1 cellular context compared by ENCODE assay signal in the genomic region with DNA sequence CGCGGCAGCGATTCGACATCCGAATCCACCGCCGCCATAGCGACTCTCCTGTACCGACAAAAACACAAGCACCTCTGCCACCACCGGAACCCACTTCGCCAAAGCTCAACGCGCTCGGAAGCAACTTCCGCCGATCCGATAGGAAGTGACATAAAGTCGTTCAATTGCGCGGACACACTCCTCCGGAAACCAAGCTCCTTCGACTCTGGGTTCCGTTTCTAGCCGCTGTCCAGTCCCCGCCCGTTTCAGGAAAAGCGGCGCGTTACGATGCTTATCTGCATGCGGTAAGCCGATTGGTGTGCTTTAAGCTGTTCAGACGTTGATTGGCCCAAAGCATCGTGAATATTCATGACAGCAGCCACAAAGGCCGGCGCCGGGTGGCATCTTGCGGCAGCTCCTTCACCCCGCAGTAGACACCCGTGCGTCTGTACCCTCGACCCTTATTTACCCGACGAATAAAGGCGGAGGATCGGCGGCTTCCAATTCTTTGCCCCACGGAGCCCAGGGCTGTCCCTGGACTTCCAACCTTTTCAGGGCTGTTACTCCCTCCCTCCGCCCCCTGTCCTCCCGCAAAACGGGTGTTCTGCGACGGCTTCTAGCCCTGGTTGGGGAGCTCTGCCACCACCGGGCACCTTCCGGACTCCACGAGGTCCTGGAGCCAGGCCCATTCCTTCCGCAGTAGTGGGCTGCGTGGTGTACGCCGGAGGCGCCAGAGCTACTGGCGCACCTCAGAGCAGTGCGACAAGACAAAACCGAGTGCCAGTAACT.
TF ChIP-seq lines count a peak whose summit lies in the region.

A gene with protein sequence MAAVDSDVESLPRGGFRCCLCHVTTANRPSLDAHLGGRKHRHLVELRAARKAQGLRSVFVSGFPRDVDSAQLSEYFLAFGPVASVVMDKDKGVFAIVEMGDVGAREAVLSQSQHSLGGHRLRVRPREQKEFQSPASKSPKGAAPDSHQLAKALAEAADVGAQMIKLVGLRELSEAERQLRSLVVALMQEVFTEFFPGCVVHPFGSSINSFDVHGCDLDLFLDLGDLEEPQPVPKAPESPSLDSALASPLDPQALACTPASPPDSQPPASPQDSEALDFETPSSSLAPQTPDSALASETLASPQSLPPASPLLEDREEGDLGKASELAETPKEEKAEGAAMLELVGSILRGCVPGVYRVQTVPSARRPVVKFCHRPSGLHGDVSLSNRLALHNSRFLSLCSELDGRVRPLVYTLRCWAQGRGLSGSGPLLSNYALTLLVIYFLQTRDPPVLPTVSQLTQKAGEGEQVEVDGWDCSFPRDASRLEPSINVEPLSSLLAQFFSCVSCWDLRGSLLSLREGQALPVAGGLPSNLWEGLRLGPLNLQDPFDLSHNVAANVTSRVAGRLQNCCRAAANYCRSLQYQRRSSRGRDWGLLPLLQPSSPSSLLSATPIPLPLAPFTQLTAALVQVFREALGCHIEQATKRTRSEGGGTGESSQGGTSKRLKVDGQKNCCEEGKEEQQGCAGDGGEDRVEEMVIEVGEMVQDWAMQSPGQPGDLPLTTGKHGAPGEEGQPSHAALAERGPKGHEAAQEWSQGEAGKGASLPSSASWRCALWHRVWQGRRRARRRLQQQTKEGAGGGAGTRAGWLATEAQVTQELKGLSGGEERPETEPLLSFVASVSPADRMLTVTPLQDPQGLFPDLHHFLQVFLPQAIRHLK (minus strand): TSS at position 76 of the 768 bp plus-strand sequence. CDS start 38 bp downstream, at position 38.

TF ChIP-seq in HepG2, 621 proteins besides CTCF, POLR2A, EP300 and RAD21 (continued from another document and continues in another):
- TF ChIP-seq HDAC6 (IDR thresholded peaks at IDR 0.05; ENCODE audit: low read depth, low read length) (no peak), SKI (IDR thresholded peaks at IDR 0.05; ENCODE audit: partially characterized antibody) (peak; percentile 82), ZNF549 (CRISPR knock-in tag; IDR thresholded peaks at IDR 0.05) (no peak), KLF11 (CRISPR knock-in tag; IDR thresholded peaks at IDR 0.05) (0 out of 2 replicates have a peak, but pooled peaks have one; percentile 7), SIN3B (IDR thresholded peaks at IDR 0.05; ENCODE audit: low read length) (peak; percentile 87), CBX5 (CRISPR knock-in tag; IDR thresholded peaks at IDR 0.05; ENCODE audit: borderline replicate concordance) (peak; percentile 91; the same call in 1 of the 2 replicates), GATAD1 (CRISPR knock-in tag; IDR thresholded peaks at IDR 0.05) (peak; percentile 97), CBX2 (IDR thresholded peaks at IDR 0.05; ENCODE audit: low read depth, low read length) (no peak), CBX2 (CRISPR knock-in tag; IDR thresholded peaks at IDR 0.05; ENCODE audit: low read depth) (no peak), ZSCAN31 (CRISPR knock-in tag; IDR thresholded peaks at IDR 0.05; ENCODE audit: low read depth) (peak; percentile 91), NKX3-1 (CRISPR knock-in tag; IDR thresholded peaks at IDR 0.05) (no peak), ZNF670 (CRISPR knock-in tag; IDR thresholded peaks at IDR 0.05; ENCODE audit: borderline replicate concordance) (peak; percentile 57; the same call in 1 of the 2 replicates), ERF (CRISPR knock-in tag; IDR thresholded peaks at IDR 0.05) (peak; percentile 92), SYNCRIP (IDR thresholded peaks at IDR 0.05; ENCODE audit: insufficient read depth, low read depth, low read length) (no peak), ZNF138 (CRISPR knock-in tag; IDR thresholded peaks at IDR 0.05; ENCODE audit: low read depth) (no peak), ZFP37 (CRISPR knock-in tag; IDR thresholded peaks at IDR 0.05; ENCODE audit: borderline replicate concordance) (peak; percentile 83; the same call in 1 of the 2 replicates), MLLT10 (CRISPR knock-in tag; IDR thresholded peaks at IDR 0.05) (no peak), SETDB1 (CRISPR knock-in tag; IDR thresholded peaks at IDR 0.05; ENCODE audit: borderline replicate concordance) (0 out of 2 replicates have a peak, but pooled peaks have one; percentile 20), TAF1 (CRISPR knock-in tag; IDR thresholded peaks at IDR 0.05) (peak; percentile 87), JUNB (CRISPR knock-in tag; IDR thresholded peaks at IDR 0.05; ENCODE audit: borderline replicate concordance) (no peak), ATAD3A (CRISPR knock-in tag; IDR thresholded peaks at IDR 0.05) (no peak), ZNF441 (CRISPR knock-in tag; IDR thresholded peaks at IDR 0.05; ENCODE audit: borderline replicate concordance) (0 out of 2 replicates have a peak, but pooled peaks have one; percentile 29), NFE2L1 (CRISPR knock-in tag; IDR thresholded peaks at IDR 0.05; ENCODE audit: borderline replicate concordance) (no peak), HOXA7 (CRISPR knock-in tag; IDR thresholded peaks at IDR 0.05) (no peak), RFX1 (IDR thresholded peaks at IDR 0.05) (no peak)
- TF ChIP-seq, protein P1, sequence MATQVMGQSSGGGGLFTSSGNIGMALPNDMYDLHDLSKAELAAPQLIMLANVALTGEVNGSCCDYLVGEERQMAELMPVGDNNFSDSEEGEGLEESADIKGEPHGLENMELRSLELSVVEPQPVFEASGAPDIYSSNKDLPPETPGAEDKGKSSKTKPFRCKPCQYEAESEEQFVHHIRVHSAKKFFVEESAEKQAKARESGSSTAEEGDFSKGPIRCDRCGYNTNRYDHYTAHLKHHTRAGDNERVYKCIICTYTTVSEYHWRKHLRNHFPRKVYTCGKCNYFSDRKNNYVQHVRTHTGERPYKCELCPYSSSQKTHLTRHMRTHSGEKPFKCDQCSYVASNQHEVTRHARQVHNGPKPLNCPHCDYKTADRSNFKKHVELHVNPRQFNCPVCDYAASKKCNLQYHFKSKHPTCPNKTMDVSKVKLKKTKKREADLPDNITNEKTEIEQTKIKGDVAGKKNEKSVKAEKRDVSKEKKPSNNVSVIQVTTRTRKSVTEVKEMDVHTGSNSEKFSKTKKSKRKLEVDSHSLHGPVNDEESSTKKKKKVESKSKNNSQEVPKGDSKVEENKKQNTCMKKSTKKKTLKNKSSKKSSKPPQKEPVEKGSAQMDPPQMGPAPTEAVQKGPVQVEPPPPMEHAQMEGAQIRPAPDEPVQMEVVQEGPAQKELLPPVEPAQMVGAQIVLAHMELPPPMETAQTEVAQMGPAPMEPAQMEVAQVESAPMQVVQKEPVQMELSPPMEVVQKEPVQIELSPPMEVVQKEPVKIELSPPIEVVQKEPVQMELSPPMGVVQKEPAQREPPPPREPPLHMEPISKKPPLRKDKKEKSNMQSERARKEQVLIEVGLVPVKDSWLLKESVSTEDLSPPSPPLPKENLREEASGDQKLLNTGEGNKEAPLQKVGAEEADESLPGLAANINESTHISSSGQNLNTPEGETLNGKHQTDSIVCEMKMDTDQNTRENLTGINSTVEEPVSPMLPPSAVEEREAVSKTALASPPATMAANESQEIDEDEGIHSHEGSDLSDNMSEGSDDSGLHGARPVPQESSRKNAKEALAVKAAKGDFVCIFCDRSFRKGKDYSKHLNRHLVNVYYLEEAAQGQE (IDR thresholded peaks at IDR 0.05; ENCODE audit: borderline replicate concordance in 1 of 2, low read depth in 1 of 2, low read length in 2 of 2) = peak in 1 of 2 experiments; percentile 84; a peak in 3 of 4 replicates
- TF ChIP-seq, protein P2, sequence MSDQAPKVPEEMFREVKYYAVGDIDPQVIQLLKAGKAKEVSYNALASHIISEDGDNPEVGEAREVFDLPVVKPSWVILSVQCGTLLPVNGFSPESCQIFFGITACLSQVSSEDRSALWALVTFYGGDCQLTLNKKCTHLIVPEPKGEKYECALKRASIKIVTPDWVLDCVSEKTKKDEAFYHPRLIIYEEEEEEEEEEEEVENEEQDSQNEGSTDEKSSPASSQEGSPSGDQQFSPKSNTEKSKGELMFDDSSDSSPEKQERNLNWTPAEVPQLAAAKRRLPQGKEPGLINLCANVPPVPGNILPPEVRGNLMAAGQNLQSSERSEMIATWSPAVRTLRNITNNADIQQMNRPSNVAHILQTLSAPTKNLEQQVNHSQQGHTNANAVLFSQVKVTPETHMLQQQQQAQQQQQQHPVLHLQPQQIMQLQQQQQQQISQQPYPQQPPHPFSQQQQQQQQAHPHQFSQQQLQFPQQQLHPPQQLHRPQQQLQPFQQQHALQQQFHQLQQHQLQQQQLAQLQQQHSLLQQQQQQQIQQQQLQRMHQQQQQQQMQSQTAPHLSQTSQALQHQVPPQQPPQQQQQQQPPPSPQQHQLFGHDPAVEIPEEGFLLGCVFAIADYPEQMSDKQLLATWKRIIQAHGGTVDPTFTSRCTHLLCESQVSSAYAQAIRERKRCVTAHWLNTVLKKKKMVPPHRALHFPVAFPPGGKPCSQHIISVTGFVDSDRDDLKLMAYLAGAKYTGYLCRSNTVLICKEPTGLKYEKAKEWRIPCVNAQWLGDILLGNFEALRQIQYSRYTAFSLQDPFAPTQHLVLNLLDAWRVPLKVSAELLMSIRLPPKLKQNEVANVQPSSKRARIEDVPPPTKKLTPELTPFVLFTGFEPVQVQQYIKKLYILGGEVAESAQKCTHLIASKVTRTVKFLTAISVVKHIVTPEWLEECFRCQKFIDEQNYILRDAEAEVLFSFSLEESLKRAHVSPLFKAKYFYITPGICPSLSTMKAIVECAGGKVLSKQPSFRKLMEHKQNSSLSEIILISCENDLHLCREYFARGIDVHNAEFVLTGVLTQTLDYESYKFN (CRISPR knock-in tag; conservative IDR thresholded peaks at IDR 0.05) = peak; percentile 64
- TF ChIP-seq, protein P3, sequence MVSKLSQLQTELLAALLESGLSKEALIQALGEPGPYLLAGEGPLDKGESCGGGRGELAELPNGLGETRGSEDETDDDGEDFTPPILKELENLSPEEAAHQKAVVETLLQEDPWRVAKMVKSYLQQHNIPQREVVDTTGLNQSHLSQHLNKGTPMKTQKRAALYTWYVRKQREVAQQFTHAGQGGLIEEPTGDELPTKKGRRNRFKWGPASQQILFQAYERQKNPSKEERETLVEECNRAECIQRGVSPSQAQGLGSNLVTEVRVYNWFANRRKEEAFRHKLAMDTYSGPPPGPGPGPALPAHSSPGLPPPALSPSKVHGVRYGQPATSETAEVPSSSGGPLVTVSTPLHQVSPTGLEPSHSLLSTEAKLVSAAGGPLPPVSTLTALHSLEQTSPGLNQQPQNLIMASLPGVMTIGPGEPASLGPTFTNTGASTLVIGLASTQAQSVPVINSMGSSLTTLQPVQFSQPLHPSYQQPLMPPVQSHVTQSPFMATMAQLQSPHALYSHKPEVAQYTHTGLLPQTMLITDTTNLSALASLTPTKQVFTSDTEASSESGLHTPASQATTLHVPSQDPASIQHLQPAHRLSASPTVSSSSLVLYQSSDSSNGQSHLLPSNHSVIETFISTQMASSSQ (IDR thresholded peaks at IDR 0.05; ENCODE audit: low read depth) = no peak
- TF ChIP-seq, protein P3 (CRISPR knock-in tag; IDR thresholded peaks at IDR 0.05; ENCODE audit: borderline replicate concordance) = peak; percentile 86; the same call in 1 of the 2 replicates
- TF ChIP-seq, protein P4, sequence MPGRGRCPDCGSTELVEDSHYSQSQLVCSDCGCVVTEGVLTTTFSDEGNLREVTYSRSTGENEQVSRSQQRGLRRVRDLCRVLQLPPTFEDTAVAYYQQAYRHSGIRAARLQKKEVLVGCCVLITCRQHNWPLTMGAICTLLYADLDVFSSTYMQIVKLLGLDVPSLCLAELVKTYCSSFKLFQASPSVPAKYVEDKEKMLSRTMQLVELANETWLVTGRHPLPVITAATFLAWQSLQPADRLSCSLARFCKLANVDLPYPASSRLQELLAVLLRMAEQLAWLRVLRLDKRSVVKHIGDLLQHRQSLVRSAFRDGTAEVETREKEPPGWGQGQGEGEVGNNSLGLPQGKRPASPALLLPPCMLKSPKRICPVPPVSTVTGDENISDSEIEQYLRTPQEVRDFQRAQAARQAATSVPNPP (CRISPR knock-in tag; IDR thresholded peaks at IDR 0.05) = peak; percentile 77; the same call in 1 of the 2 replicates
- TF ChIP-seq, protein P5, sequence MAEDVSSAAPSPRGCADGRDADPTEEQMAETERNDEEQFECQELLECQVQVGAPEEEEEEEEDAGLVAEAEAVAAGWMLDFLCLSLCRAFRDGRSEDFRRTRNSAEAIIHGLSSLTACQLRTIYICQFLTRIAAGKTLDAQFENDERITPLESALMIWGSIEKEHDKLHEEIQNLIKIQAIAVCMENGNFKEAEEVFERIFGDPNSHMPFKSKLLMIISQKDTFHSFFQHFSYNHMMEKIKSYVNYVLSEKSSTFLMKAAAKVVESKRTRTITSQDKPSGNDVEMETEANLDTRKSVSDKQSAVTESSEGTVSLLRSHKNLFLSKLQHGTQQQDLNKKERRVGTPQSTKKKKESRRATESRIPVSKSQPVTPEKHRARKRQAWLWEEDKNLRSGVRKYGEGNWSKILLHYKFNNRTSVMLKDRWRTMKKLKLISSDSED (CRISPR knock-in tag; IDR thresholded peaks at IDR 0.05) = no peak
- TF ChIP-seq, protein P6, sequence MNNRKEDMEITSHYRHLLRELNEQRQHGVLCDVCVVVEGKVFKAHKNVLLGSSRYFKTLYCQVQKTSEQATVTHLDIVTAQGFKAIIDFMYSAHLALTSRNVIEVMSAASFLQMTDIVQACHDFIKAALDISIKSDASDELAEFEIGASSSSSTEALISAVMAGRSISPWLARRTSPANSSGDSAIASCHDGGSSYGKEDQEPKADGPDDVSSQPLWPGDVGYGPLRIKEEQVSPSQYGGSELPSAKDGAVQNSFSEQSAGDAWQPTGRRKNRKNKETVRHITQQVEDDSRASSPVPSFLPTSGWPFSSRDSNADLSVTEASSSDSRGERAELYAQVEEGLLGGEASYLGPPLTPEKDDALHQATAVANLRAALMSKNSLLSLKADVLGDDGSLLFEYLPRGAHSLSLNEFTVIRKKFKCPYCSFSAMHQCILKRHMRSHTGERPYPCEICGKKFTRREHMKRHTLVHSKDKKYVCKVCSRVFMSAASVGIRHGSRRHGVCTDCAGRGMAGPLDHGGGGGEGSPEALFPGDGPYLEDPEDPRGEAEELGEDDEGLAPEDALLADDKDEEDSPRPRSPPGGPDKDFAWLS (CRISPR knock-in tag; IDR thresholded peaks at IDR 0.05; ENCODE audit: borderline replicate concordance) = no peak; the same call in 1 of the 2 replicates
- TF ChIP-seq, protein P7, sequence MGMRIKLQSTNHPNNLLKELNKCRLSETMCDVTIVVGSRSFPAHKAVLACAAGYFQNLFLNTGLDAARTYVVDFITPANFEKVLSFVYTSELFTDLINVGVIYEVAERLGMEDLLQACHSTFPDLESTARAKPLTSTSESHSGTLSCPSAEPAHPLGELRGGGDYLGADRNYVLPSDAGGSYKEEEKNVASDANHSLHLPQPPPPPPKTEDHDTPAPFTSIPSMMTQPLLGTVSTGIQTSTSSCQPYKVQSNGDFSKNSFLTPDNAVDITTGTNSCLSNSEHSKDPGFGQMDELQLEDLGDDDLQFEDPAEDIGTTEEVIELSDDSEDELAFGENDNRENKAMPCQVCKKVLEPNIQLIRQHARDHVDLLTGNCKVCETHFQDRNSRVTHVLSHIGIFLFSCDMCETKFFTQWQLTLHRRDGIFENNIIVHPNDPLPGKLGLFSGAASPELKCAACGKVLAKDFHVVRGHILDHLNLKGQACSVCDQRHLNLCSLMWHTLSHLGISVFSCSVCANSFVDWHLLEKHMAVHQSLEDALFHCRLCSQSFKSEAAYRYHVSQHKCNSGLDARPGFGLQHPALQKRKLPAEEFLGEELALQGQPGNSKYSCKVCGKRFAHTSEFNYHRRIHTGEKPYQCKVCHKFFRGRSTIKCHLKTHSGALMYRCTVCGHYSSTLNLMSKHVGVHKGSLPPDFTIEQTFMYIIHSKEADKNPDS (CRISPR knock-in tag; IDR thresholded peaks at IDR 0.05) = no peak
